ENCODE assay signal across 8 cellular contexts in the genomic region with DNA sequence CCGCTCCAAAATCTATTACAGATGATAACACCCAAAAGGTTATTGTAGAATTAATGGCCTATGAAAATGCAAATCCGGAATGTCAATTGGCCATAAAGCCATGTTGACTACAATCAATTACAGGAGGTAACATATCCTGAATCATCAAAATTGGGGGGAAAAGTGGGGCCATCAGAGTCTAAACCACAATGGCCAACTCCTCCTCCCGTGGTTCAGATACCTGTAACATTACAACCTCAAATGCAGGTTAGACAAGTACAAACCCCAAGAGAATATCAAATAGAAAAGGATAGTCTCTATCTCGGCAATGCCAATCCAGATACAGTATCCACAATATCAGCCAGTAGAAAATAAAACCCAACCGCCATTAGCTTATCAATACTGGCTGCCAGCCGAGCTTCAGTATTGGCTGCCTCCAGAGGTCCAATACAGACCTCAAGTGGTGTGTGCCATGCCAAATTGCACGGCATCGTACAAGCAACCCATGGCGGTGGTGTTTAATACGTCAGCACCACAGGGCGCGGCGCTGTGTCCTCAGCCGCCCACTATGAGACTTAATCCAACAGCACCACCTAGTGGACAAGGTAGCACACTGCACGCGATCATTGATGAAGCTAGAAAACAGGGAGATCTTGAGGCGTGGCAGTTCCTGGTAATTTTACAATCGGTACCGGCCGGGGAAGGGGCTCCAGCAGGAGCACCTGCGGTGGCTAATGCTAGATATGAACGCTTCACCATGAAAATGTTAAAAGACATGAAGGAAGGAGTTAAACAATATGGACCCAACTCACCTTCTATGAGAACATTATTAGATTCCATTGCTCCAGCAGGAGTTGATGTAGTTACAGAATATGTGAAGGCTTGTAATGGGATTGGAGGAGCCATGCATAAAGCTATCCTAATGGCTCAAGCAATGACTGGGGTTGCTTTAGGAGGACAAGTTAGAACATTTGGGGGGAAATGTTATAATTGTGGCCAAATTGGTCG. TPM values are rescaled to one million over a fixed set of nuclear protein-coding genes. Genes with fewer than 3 reads are reported as not detected.
A peak's percentile ranks its signal among the peaks of the same experiment; 100 is the strongest.
DNase-seq lines count a peak whose midpoint lies in the region; ATAC-seq and TF ChIP-seq lines count a peak whose summit lies in the region.

No MANE protein-coding gene starts in this region.

- TF ChIP-seq CTCF in GM10266 (IDR thresholded peaks at IDR 0.05; ENCODE audit: control insufficient read depth, insufficient read depth, low read depth, missing control alignments), result peak; percentile 99
- TF ChIP-seq CTCF in PC-3 (conservative IDR thresholded peaks at IDR 0.05; ENCODE audit: low read depth, low read length), result peak; percentile 93

- no peaks in the 10 kb centered on the region for H3K36me3 ChIP-seq in PC-3 (ENCODE audit: low read depth, low read length)

- no peaks in the 10 kb centered on the region for H3K79me2 ChIP-seq in PC-3 (ENCODE audit: low read length)

- H4K20me1 ChIP-seq in PC-3 (ENCODE audit: low read length), result no peaks in the 10 kb centered on the region

- H3K4me2 ChIP-seq in PC-3 (ENCODE audit: low read length), result peak overlapping the region; percentile 65

- no peak overlapping the region for H3K27ac ChIP-seq in PC-3 (ENCODE audit: low read length)

- H3F3A ChIP-seq in PC-3 (ENCODE audit: low read length, unreplicated experiment), result no peaks in the 10 kb centered on the region

- H3K4me3 ChIP-seq in PC-3 (ENCODE audit: low read length), result peak overlapping the region; percentile 16; the same call in 1 of the 2 replicates

- no peaks in the 10 kb centered on the region for H3K27me3 ChIP-seq in PC-3 (ENCODE audit: low read length)

- H3K4me1 Mint-ChIP-seq in naive B cell, result peaks cover 6 to 11% (median 9%) of the 10 kb centered on the region in 3 donors

- peak overlapping the region; percentile 15 to 73 (median 28) for H3K27ac Mint-ChIP-seq in naive B cell

- CTCF ChIA-PET in PC-3 (lab: Charles Lee), result interaction anchor here (0.6 to 1.0 kb wide), 4 partner anchors 15 to 59 kb away, joined by 3 to 7 read pairs (median 4); a partner anchor contains a TSS

- no peaks in the 10 kb centered on the region for H3K9me2 ChIP-seq in PC-3 (replicated peaks; ENCODE audit: low read length)

- no peaks in the 10 kb centered on the region for H3K27me3 Mint-ChIP-seq in naive B cell

- H3K9me3 ChIP-seq in PC-3 (ENCODE audit: low read length), result no peaks in the 10 kb centered on the region

- no TSS peak for BruUV-seq in PC-3 (replicated peaks; lab: Mats Ljungman, UMichigan)

- peaks cover 5% of the 10 kb centered on the region; the same call in 1 of the 2 replicates for H3K4me1 ChIP-seq in PC-3 (ENCODE audit: insufficient read depth, low read length)

- POLR2A ChIA-PET in PC-3 (lab: Charles Lee; ENCODE audit: unreplicated experiment), result no interaction called here

- H3K4me3 Mint-ChIP-seq in naive B cell, result peak overlapping the region in 4 of 8 donors; percentile 5 to 30 (median 23)

- no peak overlapping the region for H3K9ac ChIP-seq in PC-3 (ENCODE audit: low read length)

- H3K36me3 Mint-ChIP-seq in naive B cell, result peaks cover 5 to 9% of the 10 kb centered on the region in 2 donors

- intact Hi-C loops in PC-3 (cut with micrococcal nuclease), result loop anchor here (2.0 kb wide), 1 partner anchor 52 kb away; no protein-coding TSS in a partner anchor

- no peaks in the 10 kb centered on the region for H3K9me3 Mint-ChIP-seq in naive B cell

- ATAC-seq in PC-3, result peak; percentile 90
- peak; percentile 90 for ATAC-seq in esophagus mucosa
- ATAC-seq in naive B cell (ENCODE audit: low read depth in 2 of 2), result peak; percentile 100
- no peak for ATAC-seq in GM19452 (IDR thresholded peaks at IDR 0.05; ENCODE audit: unreplicated experiment)

- peak overlapping the region; percentile 68 for H2AFZ ChIP-seq in PC-3 (ENCODE audit: low read length)

- DNase-seq in GM10266 (ENCODE audit: extremely low spot score) (peak; percentile 87), Kasumi-1 (lab: John Stamatoyannopoulos, UW) (peak; percentile 51 to 66), PC-3 (peak; percentile 90), activated T-cell treated with anti-CD3 and anti-CD28 coated beads for 4 hours (peak; percentile 88), naive B cell (peak; percentile 84)
- peak; percentile 68 to 76 for DNase-seq in stimulated activated CD8-positive, alpha-beta memory T cell treated with anti-CD3 and anti-CD28 coated beads, Interleukin-7, amount 100 ng/mL, for 1 hour (ENCODE audit: low read depth in 2 of 2)

RNA-seq across cellular contexts. Expression of a gene that starts 15.2 kb away (rescaled TPM):
- total RNA-seq in PC-3 (2014; rRNA removed) (41.4 and 54.7 TPM in 2 replicates), esophagus mucosa (16.4 TPM)
- 10 to 100 TPM in 3 of 6 donors, 1 to 10 TPM in 3; 6.3 to 13.4 (median 9.5) TPM for polyA plus RNA-seq in naive B cell (ENCODE audit: low read depth in 6 of 6)

RNA-seq across cellular contexts. Expression of a gene that starts 37.1 kb away (rescaled TPM):
- total RNA-seq in PC-3 (2014; rRNA removed), result 3.6 and 7.1 TPM in 2 replicates
- 1.3 TPM for total RNA-seq in esophagus mucosa
- 1 to 10 TPM in 3 of 6 donors, under 1 TPM in 2, not detected in 1; 0.25 to 4.4 (median 1.2) TPM for polyA plus RNA-seq in naive B cell (ENCODE audit: low read depth in 6 of 6)

RNA-seq across cellular contexts. Expression of a gene that starts 42.2 kb away (rescaled TPM):
- total RNA-seq in PC-3 (2014; rRNA removed) (37.9 and 45.0 TPM in 2 replicates), esophagus mucosa (11.1 TPM)
- 1 to 10 TPM in 3 of 6 donors, under 1 TPM in 2, not detected in 1; 0.43 to 1.3 (median 1.1) TPM for polyA plus RNA-seq in naive B cell (ENCODE audit: low read depth in 6 of 6)

RNA-seq across cellular contexts. Expression of a gene that starts 43.9 kb away (rescaled TPM):
- total RNA-seq in PC-3 (2014; rRNA removed), result 92.0 and 100 TPM in 2 replicates
- total RNA-seq in esophagus mucosa, result 19.5 TPM
- polyA plus RNA-seq in naive B cell (ENCODE audit: low read depth in 6 of 6), result 10 to 100 TPM; 15.6 to 22.6 (median 18.9) TPM

RNA-seq across cellular contexts. Expression of a gene that starts 53.3 kb away (rescaled TPM):
- total RNA-seq in PC-3 (2014; rRNA removed) (51.9 and 109 TPM in 2 replicates), esophagus mucosa (16.9 TPM)
- polyA plus RNA-seq in naive B cell (ENCODE audit: low read depth in 6 of 6), result under 1 TPM in 4 of 6 donors, not detected in 2; 0.45 to 0.88 (median 0.62) TPM
